Comparison of ENCODE assay signal across 25 cellular contexts in genomic region chr10:128009768-128010167, GRCh38.
A peak's percentile ranks its signal among the peaks of the same experiment; 100 is the strongest.
DNase-seq lines count a peak whose midpoint lies in the region; ATAC-seq, FAIRE-seq and TF ChIP-seq lines count a peak whose summit lies in the region.
"Had no signal": no experiment of that assay in that cellular context is flagged by ENCODE, and none has a peak within 500 bp of the region (broad histone marks: within the 10 kb centered on the region; RNA-seq: fewer than 3 reads in every experiment).

No MANE protein-coding gene starts in this region.

- no TSS peak for BruUV-seq in endothelial cell of umbilical vein (replicated peaks; lab: Mats Ljungman, UMichigan)

- peaks cover 90% of the 10 kb centered on the region for H3K79me2 ChIP-seq in endothelial cell of umbilical vein (ENCODE audit: control insufficient read depth, insufficient read depth, low read length)

- no peaks in the 10 kb centered on the region for H4K20me1 ChIP-seq in endothelial cell of umbilical vein (replicated peaks; ENCODE audit: control insufficient read depth, extremely low read depth, insufficient read depth, low read length)

- POLR2A ChIA-PET in endothelial cell of umbilical vein (lab: Charles Lee) = interaction anchor here (1.0 to 1.2 kb wide), 2 partner anchors 14 to 102 kb away, joined by 3 to 4 read pairs; no protein-coding TSS in a partner anchor

- CTCF ChIA-PET in endothelial cell of umbilical vein (lab: Charles Lee) = interaction anchor here (1.2 to 14.9 kb wide), 23 partner anchors 9 to 140 kb away, joined by 3 to 425 read pairs (median 8); partner anchors contain the start of gene PTPRE

- H3K4me1 ChIP-seq in endothelial cell of umbilical vein (ENCODE audit: control insufficient read depth, extremely low read depth, insufficient read depth, low read length) = peaks cover 54% of the 10 kb centered on the region
- H3K4me1 ChIP-seq in lung (ENCODE audit: control insufficient read depth in 2 of 2, insufficient read depth in 2 of 2, low read length in 2 of 2) = peaks cover 2 to 16% of the 10 kb centered on the region in 2 donors
- H3K4me1 ChIP-seq in upper lobe of right lung = peaks cover 40% of the 10 kb centered on the region

- DNase-seq in activated CD8-positive, alpha-beta memory T cell treated with anti-CD3 and anti-CD28 coated beads for 24 hours = peak; percentile 44
- DNase-seq in activated CD8-positive, alpha-beta memory T cell treated with anti-CD3 and anti-CD28 coated beads, Interleukin-2, amount 50 U/mL, for 48 hours = no peak
- peak; percentile 81 for DNase-seq in endothelial cell of umbilical vein (ENCODE audit: low read depth, low spot score)
- no peak for DNase-seq in lung (ENCODE audit: low spot score)
- DNase-seq in upper lobe of right lung = no peak
- no peak for DNase-seq in activated CD4-positive, alpha-beta T cell treated with anti-CD3 and anti-CD28 coated beads for 4 hours
- no peak for DNase-seq in H4 (ENCODE audit: low spot score)
- DNase-seq in NCI-H1436 (lab: John Stamatoyannopoulos, UW) = no peak
- DNase-seq: activated CD4-positive, alpha-beta T cell treated with anti-CD3 and anti-CD28 coated beads, Interleukin-2, amount 50 U/mL, for 1 hour; activated naive CD8-positive, alpha-beta T cell treated with anti-CD3 and anti-CD28 coated beads for 36 hours; DMS53; HFFc6; Kasumi-1; NCI-H1105 treated with DMSO at 0.1 percent for 48 hours; NCI-H2107; PC-9; spleen; stimulated activated CD4-positive, alpha-beta T cell treated with anti-CD3 and anti-CD28 coated beads, Interleukin-4, amount 100 ng/mL, for 24 hours; stimulated activated naive CD4-positive, alpha-beta T cell treated with Interleukin-2 at 50 U/mL for 16 hours; T-helper 17 cell had no signal

- H3K4me3 ChIP-seq in endothelial cell of umbilical vein (replicated peaks in 1 of 3; ENCODE audit: insufficient read depth in 1 of 3, low read depth in 1 of 3, low read length in 3 of 3) (no peak overlapping the region), lung (no peak overlapping the region), upper lobe of right lung (no peak overlapping the region)
- H3K4me3 ChIP-seq: PC-9, spleen, thoracic aorta had no signal

- no peak for TF ChIP-seq POLR2A in endothelial cell of umbilical vein (IDR thresholded peaks at IDR 0.05; ENCODE audit: low read depth, low read length)

- H3K9me1 ChIP-seq in endothelial cell of umbilical vein (replicated peaks; ENCODE audit: control insufficient read depth, extremely low read depth, insufficient read depth, low read length) = no peaks in the 10 kb centered on the region

- H3K4me2 ChIP-seq in endothelial cell of umbilical vein (ENCODE audit: insufficient read depth, low read length) = no peak overlapping the region
- H3K4me2 ChIP-seq: PC-9 had no signal

- no peak for TF ChIP-seq CTCF in endothelial cell of umbilical vein (IDR thresholded peaks at IDR 0.05; ENCODE audit: extremely low read depth in 1 of 2, insufficient read depth in 1 of 2, low read depth in 1 of 2, low read length in 2 of 2)
- no peak for TF ChIP-seq CTCF in lung (IDR thresholded peaks at IDR 0.05; ENCODE audit: control extremely low read depth, extremely low read depth)
- no peak for TF ChIP-seq CTCF in upper lobe of right lung (IDR thresholded peaks at IDR 0.05)

- 60 to 79% methylated on average over 5 of the region's 5 CpGs for WGBS in lung, 2 donors

- H3K27me3 ChIP-seq in endothelial cell of umbilical vein (ENCODE audit: control insufficient read depth in 2 of 2, insufficient read depth in 2 of 2, low read length in 2 of 2) = no peaks in the 10 kb centered on the region
- no peaks in the 10 kb centered on the region for H3K27me3 ChIP-seq in lung (ENCODE audit: control insufficient read depth, insufficient read depth)
- H3K27me3 ChIP-seq in upper lobe of right lung = no peaks in the 10 kb centered on the region
- H3K27me3 ChIP-seq: spleen had no signal

- H3K36me3 ChIP-seq in endothelial cell of umbilical vein (ENCODE audit: control insufficient read depth in 2 of 2, extremely low read depth in 1 of 2, insufficient read depth in 2 of 2, low read length in 2 of 2) (peaks cover 3 to 10% of the 10 kb centered on the region in 2 experiments), lung (ENCODE audit: control insufficient read depth in 2 of 2, insufficient read depth in 2 of 2, low read length in 2 of 2) (no peaks in the 10 kb centered on the region), upper lobe of right lung (no peaks in the 10 kb centered on the region)
- H3K36me3 ChIP-seq: spleen, thoracic aorta had no signal

- H3K9me3 ChIP-seq in endothelial cell of umbilical vein (replicated peaks; ENCODE audit: control insufficient read depth, insufficient read depth, low read length) (no peaks in the 10 kb centered on the region), lung (ENCODE audit: control insufficient read depth in 2 of 2, insufficient read depth in 1 of 2, low read length in 1 of 2) (no peaks in the 10 kb centered on the region), upper lobe of right lung (no peaks in the 10 kb centered on the region)
- H3K9me3 ChIP-seq: spleen, thoracic aorta had no signal

- H3K9ac ChIP-seq in endothelial cell of umbilical vein (replicated peaks; ENCODE audit: extremely low read depth, insufficient read depth, low read length) = peak overlapping the region; percentile 10

- H3K27ac ChIP-seq in endothelial cell of umbilical vein (ENCODE audit: insufficient read depth, low read depth, low read length) (peak overlapping the region; percentile 52), lung (ENCODE audit: low read depth in 1 of 2, low read length in 1 of 2) (peak overlapping the region; percentile 50 to 56), upper lobe of right lung (peak overlapping the region; percentile 28)
- H3K27ac ChIP-seq: 22Rv1, PC-9, thoracic aorta, VCaP had no signal

- no peak overlapping the region for H2AFZ ChIP-seq in endothelial cell of umbilical vein (ENCODE audit: low read depth, low read length)
- H2AFZ ChIP-seq: PC-9 had no signal

- intact Hi-C loops in endothelial cell of umbilical vein (cut with micrococcal nuclease) (loop anchor here (1.0 to 5.0 kb wide), 3 partner anchors 90 to 143 kb away; partner anchors contain the start of gene MKI67), upper lobe of right lung (cut with DNase I) (loop anchor here (5.0 kb wide), 1 partner anchor 102 kb away; the partner anchor contains the start of gene PTPRE)

- dilution Hi-C loops in endothelial cell of umbilical vein (cut with MboI; ENCODE audit: extremely low pct_ligation_motif_present, low sequenced_read_pairs) = no loop called here

- peak; percentile 49 for FAIRE-seq in endothelial cell of umbilical vein (lab: Jason Lieb, UNC)
- FAIRE-seq: GM12891, GM19239 had no signal

- ATAC-seq in lung (ENCODE audit: insufficient read depth, low FRiP score) (no peak), upper lobe of right lung (no peak)
- ATAC-seq: T-helper 17 cell had no signal

TF ChIP-seq in endothelial cell of umbilical vein, 7 proteins besides CTCF, POLR2A, EP300 and RAD21:
- no peak for TF ChIP-seq POLR2AphosphoS5 (IDR thresholded peaks at IDR 0.05; ENCODE audit: insufficient read depth, low read depth, low read length)
- no peak for TF ChIP-seq MYC (IDR thresholded peaks at IDR 0.05; ENCODE audit: low read depth, low read length)
- TF ChIP-seq GATA2 (IDR thresholded peaks at IDR 0.05; ENCODE audit: insufficient read depth, insufficient read length, low read depth, low read length) = no peak
- TF ChIP-seq MAX (IDR thresholded peaks at IDR 0.05; ENCODE audit: insufficient read depth, insufficient read length) = peak; percentile 74
- no peak for TF ChIP-seq EZH2 (IDR thresholded peaks at IDR 0.05; ENCODE audit: borderline replicate concordance, low read depth, low read length, severe bottlenecking)
- peak; percentile 36 for TF ChIP-seq JUN (IDR thresholded peaks at IDR 0.05; ENCODE audit: borderline replicate concordance, insufficient read depth, insufficient read length, low read depth)
- peak; percentile 33 for TF ChIP-seq FOS (IDR thresholded peaks at IDR 0.05; ENCODE audit: borderline replicate concordance, insufficient read depth, low read length)

Comparison
In these comparisons a context has a peak if more than half of its experiments do, and no peak if none do; other contexts are left out.
1. DNase-seq: peak in activated CD8-positive, alpha-beta memory T cell treated with anti-CD3 and anti-CD28 coated beads for 24 hours (single experiment) and endothelial cell of umbilical vein (single experiment); none in activated CD8-positive, alpha-beta memory T cell treated with anti-CD3 and anti-CD28 coated beads, Interleukin-2, amount 50 U/mL, for 48 hours (single experiment), lung (single experiment), upper lobe of right lung (single experiment), activated CD4-positive, alpha-beta T cell treated with anti-CD3 and anti-CD28 coated beads for 4 hours (0 of 2), H4 (single experiment) and NCI-H1436 (single experiment).
2. Peak in every context shown above with its lines, with median percentiles within 50 percentile points of each other: H3K27ac ChIP-seq.